ENCODE assay signal across 21 cellular contexts in the genomic region with DNA sequence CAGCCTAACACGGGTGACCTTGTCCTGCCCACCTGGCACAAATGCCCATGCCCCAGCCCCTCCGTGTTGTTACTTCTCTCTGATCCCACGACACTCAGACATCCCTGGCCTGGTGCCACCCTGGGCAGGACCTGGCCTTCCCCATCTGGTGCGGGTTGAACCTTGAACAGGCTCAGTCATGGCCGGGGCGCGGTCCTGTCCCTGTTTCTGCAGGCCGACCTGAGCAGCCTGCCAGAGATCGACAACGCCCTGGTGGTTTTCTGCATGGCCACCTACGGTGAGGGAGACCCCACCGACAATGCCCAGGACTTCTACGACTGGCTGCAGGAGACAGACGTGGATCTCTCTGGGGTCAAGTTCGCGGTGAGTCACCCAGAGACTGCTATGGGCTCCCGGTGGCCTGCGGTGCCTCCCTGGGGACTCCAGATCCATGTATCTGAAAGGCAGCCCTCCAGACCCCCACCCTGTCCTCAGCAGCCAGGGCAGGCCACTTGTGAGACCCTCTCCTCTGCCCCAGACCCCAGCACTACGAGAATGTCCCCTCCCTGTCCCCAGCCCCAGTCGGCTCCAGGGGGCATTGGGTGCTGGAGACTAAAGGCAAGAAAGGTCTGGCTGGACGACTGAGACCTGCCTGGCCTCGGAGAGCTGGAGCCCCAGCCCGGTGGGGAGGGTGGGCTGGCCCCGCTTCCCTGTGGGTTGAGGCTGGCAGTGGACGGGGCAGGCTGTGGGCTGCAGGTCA. TPM values are rescaled to one million over a fixed set of nuclear protein-coding genes. Genes with fewer than 3 reads are reported as not detected.
DNase-seq lines count a peak whose midpoint lies in the region; ATAC-seq and TF ChIP-seq lines count a peak whose summit lies in the region.
"Had no signal": no experiment of that assay in that cellular context is flagged by ENCODE, and none has a peak within 500 bp of the region (broad histone marks: within the 10 kb centered on the region; RNA-seq: fewer than 3 reads in every experiment).

No MANE protein-coding gene starts in this region.

- H3K4me3 ChIP-seq in gastrocnemius medialis, result no peak overlapping the region
- H3K4me3 ChIP-seq: PC-9, skin epidermis had no signal

- no peaks in the 10 kb centered on the region for H3K27me3 Mint-ChIP-seq in T-helper 17 cell
- H3K27me3 Mint-ChIP-seq: CD4-positive, alpha-beta memory T cell; memory B cell had no signal

- no peak overlapping the region for H3K4me3 Mint-ChIP-seq in T-helper 17 cell
- H3K4me3 Mint-ChIP-seq: activated naive CD4-positive, alpha-beta T cell treated with anti-CD3 and anti-CD28 coated beads for 36 hours; CD4-positive, alpha-beta memory T cell; memory B cell had no signal

- H3K36me3 ChIP-seq in gastrocnemius medialis, result peaks cover 0 to 61% of the 10 kb centered on the region in 2 donors

- peaks cover 12 to 16% of the 10 kb centered on the region in 2 donors for H3K4me1 ChIP-seq in gastrocnemius medialis

- H3K27ac Mint-ChIP-seq in T-helper 17 cell, result peak overlapping the region; percentile 43
- H3K27ac Mint-ChIP-seq: activated naive CD4-positive, alpha-beta T cell treated with anti-CD3 and anti-CD28 coated beads for 36 hours; memory B cell had no signal

- intact Hi-C loops in gastrocnemius medialis (cut with DNase I; ENCODE audit: low total_unique reads), result no loop called here

- H3K9me3 ChIP-seq in T-helper 17 cell (ENCODE audit: control insufficient read depth, low read length, poor library complexity, severe bottlenecking), result no peaks in the 10 kb centered on the region
- H3K9me3 ChIP-seq in gastrocnemius medialis, result no peaks in the 10 kb centered on the region

- H3K4me1 Mint-ChIP-seq in T-helper 17 cell, result no peaks in the 10 kb centered on the region
- H3K4me1 Mint-ChIP-seq: CD4-positive, alpha-beta memory T cell; memory B cell had no signal

- peak; percentile 59 for DNase-seq in DMS 273 (lab: John Stamatoyannopoulos, UW; ENCODE audit: unreplicated experiment)
- no peak for DNase-seq in DMS 273 treated with DMSO at 0.1 percent for 48 hours (lab: John Stamatoyannopoulos, UW)
- DNase-seq in T-helper 17 cell, result no peak
- peak; percentile 63 for DNase-seq in kidney tubule cell (ENCODE audit: low spot score)
- DNase-seq in gastrocnemius medialis, result peak in 1 of 2 donors; percentile 22
- DNase-seq in NAMALWA (ENCODE audit: low spot score), result no peak
- DNase-seq: 8988T; activated naive CD4-positive, alpha-beta T cell treated with anti-CD3 and anti-CD28 coated beads for 36 hours; brain microvascular endothelial cell; CD4-positive, alpha-beta memory T cell; effector CD4-positive, alpha-beta T cell; GDM1; Karpas-422; NCI-H524; occipital lobe; PC-9; SW 1271 had no signal

- peak overlapping the region in 3 of 4 donors; percentile 23 to 44 (median 31) for H3K27ac ChIP-seq in gastrocnemius medialis
- H3K27ac ChIP-seq: brain microvascular endothelial cell, PC-9 had no signal

- TF ChIP-seq CTCF in gastrocnemius medialis (IDR thresholded peaks at IDR 0.05 in 4 of 5, conservative IDR thresholded peaks at IDR 0.05 in 1 of 5), result no peak

- H3K27me3 ChIP-seq in gastrocnemius medialis, result no peaks in the 10 kb centered on the region
- H3K27me3 ChIP-seq: brain microvascular endothelial cell had no signal

- in situ Hi-C loops in gastrocnemius medialis (cut with MboI; ENCODE audit: low sequenced_read_pairs in 4 of 4), result no loop called here

- ATAC-seq in T-helper 17 cell (no peak), gastrocnemius medialis (no peak), HG02759 (IDR thresholded peaks at IDR 0.05; ENCODE audit: unreplicated experiment) (no peak), HG03108 (IDR thresholded peaks at IDR 0.05; ENCODE audit: unreplicated experiment) (no peak)

- no peaks in the 10 kb centered on the region for H3K36me3 Mint-ChIP-seq in T-helper 17 cell (ENCODE audit: low read depth)

- no peak for TF ChIP-seq POLR2A in gastrocnemius medialis (IDR thresholded peaks at IDR 0.05)

RNA-seq across cellular contexts. Expression of gene TMEM120A, which starts 14.1 kb away (rescaled TPM):
- total RNA-seq in T-helper 17 cell (10 to 100 TPM; 21.7 to 27.0 TPM), gastrocnemius medialis (10 to 100 TPM; 21.3 to 56.7 (median 38.2) TPM)

Comparison
In these comparisons a context has a peak if more than half of its experiments do, and no peak if none do; other contexts are left out.
1. DNase-seq: peak in DMS 273 (single experiment) and kidney tubule cell (single experiment); none in DMS 273 treated with DMSO at 0.1 percent for 48 hours (single experiment), T-helper 17 cell (0 of 3) and NAMALWA (single experiment).